11 cellular contexts compared by ENCODE assay signal in the genomic region with DNA sequence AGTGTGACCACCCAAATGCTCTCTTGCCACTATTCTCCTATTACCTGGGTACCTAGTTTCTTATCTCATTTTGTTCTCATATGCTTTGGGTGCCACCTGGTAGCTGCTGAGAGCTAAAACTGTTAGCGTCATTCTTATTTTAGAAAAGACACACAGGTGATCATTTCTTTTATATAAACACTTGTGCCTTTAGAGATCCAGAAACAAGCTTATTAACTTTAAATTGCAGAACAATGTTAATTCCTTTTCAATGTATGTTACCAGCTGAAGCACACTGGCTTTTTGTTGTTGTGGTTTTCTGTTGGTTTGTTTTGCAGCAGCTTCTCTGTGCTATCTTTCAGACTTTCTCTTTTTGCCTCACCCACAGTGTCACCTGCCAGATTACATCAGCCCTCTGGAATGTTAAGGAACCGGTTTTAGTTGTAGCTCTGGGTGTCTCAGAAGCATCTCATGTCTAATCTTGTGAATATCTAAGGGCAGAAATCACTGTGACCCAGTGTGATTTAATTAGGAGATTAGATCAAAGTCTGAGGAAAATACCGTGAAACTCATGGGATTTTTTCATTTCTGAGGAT. TPM values are rescaled to one million over a fixed set of nuclear protein-coding genes. Genes with fewer than 3 reads are reported as not detected.
DNase-seq lines count a peak whose midpoint lies in the region; ATAC-seq and TF ChIP-seq lines count a peak whose summit lies in the region.
"Had no signal": no experiment of that assay in that cellular context is flagged by ENCODE, and none has a peak within 500 bp of the region (broad histone marks: within the 10 kb centered on the region; RNA-seq: fewer than 3 reads in every experiment).

No MANE protein-coding gene starts in this region.

- H3K79me2 ChIP-seq in osteoblast (ENCODE audit: insufficient read depth, low read length), result no peaks in the 10 kb centered on the region

- H3K4me3 Mint-ChIP-seq in activated naive CD8-positive, alpha-beta T cell treated with anti-CD3 and anti-CD28 coated beads for 36 hours, result no peak overlapping the region
- H3K4me3 Mint-ChIP-seq: natural killer cell treated with Interleukin-12 subunit alpha and Interleukin-12 subunit beta and Interleukin-15 and Interleukin-18, amount 100 ng/mL, for 72 hours had no signal

- ATAC-seq in HG03469 (IDR thresholded peaks at IDR 0.05; ENCODE audit: unreplicated experiment), result no peak
- ATAC-seq: natural killer cell treated with Interleukin-12 subunit alpha and Interleukin-12 subunit beta and Interleukin-15 and Interleukin-18, amount 100 ng/mL, for 72 hours had no signal

- peaks cover 12% of the 10 kb centered on the region for H3K4me1 Mint-ChIP-seq in activated naive CD8-positive, alpha-beta T cell treated with anti-CD3 and anti-CD28 coated beads for 36 hours

- peaks cover 4% of the 10 kb centered on the region for H3K27me3 ChIP-seq in osteoblast (ENCODE audit: insufficient read depth, low read length)

- no peak overlapping the region for H3K27ac Mint-ChIP-seq in activated naive CD8-positive, alpha-beta T cell treated with anti-CD3 and anti-CD28 coated beads for 36 hours
- H3K27ac Mint-ChIP-seq: natural killer cell treated with Interleukin-12 subunit alpha and Interleukin-12 subunit beta and Interleukin-15 and Interleukin-18, amount 100 ng/mL, for 72 hours had no signal

- H3K9me3 Mint-ChIP-seq in activated naive CD8-positive, alpha-beta T cell treated with anti-CD3 and anti-CD28 coated beads for 36 hours, result no peaks in the 10 kb centered on the region
- H3K9me3 Mint-ChIP-seq: natural killer cell treated with Interleukin-12 subunit alpha and Interleukin-12 subunit beta and Interleukin-15 and Interleukin-18, amount 100 ng/mL, for 72 hours had no signal

- no peaks in the 10 kb centered on the region for H4K20me1 ChIP-seq in osteoblast (ENCODE audit: insufficient read depth, low read length)

- H3K4me3 ChIP-seq in osteoblast (ENCODE audit: insufficient read depth, low read length), result no peak overlapping the region
- H3K4me3 ChIP-seq: GM23248 had no signal

- no peak overlapping the region for H3K27ac ChIP-seq in osteoblast (ENCODE audit: low read depth, low read length)
- H3K27ac ChIP-seq: C4-2B, GM23248 had no signal

- H3K27me3 Mint-ChIP-seq in activated naive CD8-positive, alpha-beta T cell treated with anti-CD3 and anti-CD28 coated beads for 36 hours, result no peaks in the 10 kb centered on the region

- no peak overlapping the region for H3K4me2 ChIP-seq in osteoblast (ENCODE audit: insufficient read depth, low read length)

- no peak overlapping the region for H2AFZ ChIP-seq in osteoblast (ENCODE audit: low read length)
- H2AFZ ChIP-seq: GM23248 had no signal

- no peaks in the 10 kb centered on the region for H3K4me1 ChIP-seq in osteoblast (ENCODE audit: insufficient read depth, low read length)

- DNase-seq in ACHN (peak; percentile 77), HT1080 (ENCODE audit: low read depth) (peak; percentile 62), SW480 (ENCODE audit: low spot score) (peak; percentile 43), kidney glomerular epithelial cell (lab: John Stamatoyannopoulos, UW) (peak; percentile 68), osteoblast (ENCODE audit: insufficient read length, low spot score, missing footprints) (no peak), HuH-7.5 (ENCODE audit: low spot score) (no peak)
- DNase-seq in activated naive CD8-positive, alpha-beta T cell treated with anti-CD3 and anti-CD28 coated beads for 36 hours, result no peak
- DNase-seq: GM23248 had no signal

- no peaks in the 10 kb centered on the region for H3K36me3 ChIP-seq in osteoblast (ENCODE audit: insufficient read depth, low read length)

- in situ Hi-C loops in ACHN (cut with HindIII; ENCODE audit: low pct_ligation_motif_present, low pct_unique_long_range_greater_than_20kb, low sequenced_read_pairs), result no loop called here

- peaks cover 66% of the 10 kb centered on the region for H3K36me3 Mint-ChIP-seq in activated naive CD8-positive, alpha-beta T cell treated with anti-CD3 and anti-CD28 coated beads for 36 hours
- H3K36me3 Mint-ChIP-seq: natural killer cell treated with Interleukin-12 subunit alpha and Interleukin-12 subunit beta and Interleukin-15 and Interleukin-18, amount 100 ng/mL, for 72 hours had no signal

- TF ChIP-seq CTCF in osteoblast (IDR thresholded peaks at IDR 0.05; ENCODE audit: extremely low read depth, low read depth, low read length), result no peak

- H3K9me3 ChIP-seq in osteoblast (ENCODE audit: low read depth, low read length), result no peaks in the 10 kb centered on the region

RNA-seq across cellular contexts. Expression of a gene that starts 43.4 kb away (rescaled TPM):
- 7.1 and 7.2 TPM in 2 replicates for total RNA-seq in HT1080 (2014; rRNA removed; shearing (Covaris generic))
- polyA plus RNA-seq in HT1080 (2015; cell fraction: cytosol; rRNA removed), result 7.5 and 8.0 TPM in 2 replicates
- polyA plus RNA-seq in HT1080 (2015; cell fraction: nucleus; rRNA removed), result 12.4 and 13.0 TPM in 2 replicates
- 8.5 and 10.5 TPM in 2 replicates for total RNA-seq in osteoblast
- 1 to 10 TPM; 6.2 to 6.5 TPM for total RNA-seq in activated naive CD8-positive, alpha-beta T cell treated with anti-CD3 and anti-CD28 coated beads for 36 hours

RNA-seq across cellular contexts. Expression of a gene that starts 57.1 kb away (rescaled TPM):
- not detected in 2 replicates for total RNA-seq in HT1080 (2014; rRNA removed; shearing (Covaris generic))
- polyA plus RNA-seq in HT1080 (2015; cell fraction: cytosol; rRNA removed), result 0.01 and 0.02 TPM in 2 replicates
- 0.10 and 0.42 TPM in 2 replicates for polyA plus RNA-seq in HT1080 (2015; cell fraction: nucleus; rRNA removed)
- total RNA-seq in osteoblast, result not detected in 2 replicates
- 10 to 100 TPM; 39.7 to 40.1 TPM for total RNA-seq in activated naive CD8-positive, alpha-beta T cell treated with anti-CD3 and anti-CD28 coated beads for 36 hours
- total RNA-seq: GM23248 had no signal
- polyA plus RNA-seq: GM23248 had no signal

Comparison
In these comparisons a context has a peak if more than half of its experiments do, and no peak if none do; other contexts are left out.
1. DNase-seq: peak in ACHN (single experiment), HT1080 (single experiment), SW480 (single experiment) and kidney glomerular epithelial cell (single experiment); none in osteoblast (single experiment), activated naive CD8-positive, alpha-beta T cell treated with anti-CD3 and anti-CD28 coated beads for 36 hours (single experiment) and HuH-7.5 (single experiment).
2. RNA of a gene that starts 57.1 kb away (total RNA-seq): 39.7 to 40.1 TPM in activated naive CD8-positive, alpha-beta T cell treated with anti-CD3 and anti-CD28 coated beads for 36 hours; not detected in HT1080 and not detected in osteoblast; every median in the first group is over 10 times any median in the second.